20 cellular contexts compared by ENCODE assay signal in the genomic region with DNA sequence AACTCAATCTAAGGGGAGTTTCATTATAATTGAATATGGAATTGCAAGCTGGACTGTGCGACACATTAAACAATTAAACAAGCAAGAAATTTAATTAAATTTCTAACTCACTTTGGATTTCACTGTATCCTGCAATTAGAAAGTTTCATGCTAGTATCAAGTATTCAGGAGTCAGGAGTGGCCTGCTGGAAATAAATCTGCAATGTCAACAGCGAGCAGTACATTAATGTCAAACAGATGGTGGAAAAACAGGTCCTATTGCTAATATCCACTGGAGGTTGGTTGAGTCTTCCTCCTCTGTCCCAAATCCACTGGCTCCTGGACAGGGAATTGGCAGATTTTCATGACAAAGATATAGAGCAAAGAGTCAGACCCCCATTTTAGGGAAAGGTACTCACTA.
"Had no signal": no experiment of that assay in that cellular context is flagged by ENCODE, and none has a peak within 500 bp of the region (broad histone marks: within the 10 kb centered on the region; RNA-seq: fewer than 3 reads in every experiment).

No MANE protein-coding gene starts in this region.

- H3K36me3 ChIP-seq: adrenal gland, ascending aorta, brain microvascular endothelial cell, upper lobe of left lung had no signal

- H3K27me3 Mint-ChIP-seq: activated naive CD4-positive, alpha-beta T cell treated with anti-CD3 and anti-CD28 coated beads, Interleukin-2, amount 50 U/mL, for 24 hours; dendritic cell treated with granulocyte-macrophage colony-stimulating factor and Interleukin-4, amounts not matched to agents 40 ng/mL and 50 ng/mL, for 4 days; memory B cell; natural killer cell treated with Interleukin-12 subunit alpha and Interleukin-12 subunit beta and Interleukin-15 and Interleukin-18, amount 100 ng/mL, for 72 hours; progenitor cell of endocrine pancreas had no signal

- DNase-seq: activated CD4-positive, alpha-beta T cell treated with anti-CD3 and anti-CD28 coated beads, Interleukin-2, amount 50 U/mL, for 1 hour; activated gamma-delta T cell treated with Interleukin-2 at 50 U/mL for 16 hours; activated T-cell treated with anti-CD3 and anti-CD28 coated beads, Interleukin-2, amount 50 U/mL, for 1 hour; adrenal gland; brain microvascular endothelial cell; caudate nucleus; effector CD4-positive, alpha-beta T cell; erythroblast; foreskin melanocyte; hippocampal formation; stimulated activated CD4-positive, alpha-beta T cell treated with anti-CD3 and anti-CD28 coated beads, Interleukin-4, amount 100 ng/mL, for 1 hour; stimulated activated naive CD4-positive, alpha-beta T cell treated with Interleukin-2 at 50 U/mL for 16 hours; upper lobe of left lung had no signal

- H3K9me3 Mint-ChIP-seq: activated naive CD4-positive, alpha-beta T cell treated with anti-CD3 and anti-CD28 coated beads, Interleukin-2, amount 50 U/mL, for 24 hours; dendritic cell treated with granulocyte-macrophage colony-stimulating factor and Interleukin-4, amounts not matched to agents 40 ng/mL and 50 ng/mL, for 4 days; memory B cell; natural killer cell treated with Interleukin-12 subunit alpha and Interleukin-12 subunit beta and Interleukin-15 and Interleukin-18, amount 100 ng/mL, for 72 hours had no signal

- H3K27ac ChIP-seq: adrenal gland, ascending aorta, brain microvascular endothelial cell, upper lobe of left lung had no signal

- H3K4me1 Mint-ChIP-seq: activated naive CD4-positive, alpha-beta T cell treated with anti-CD3 and anti-CD28 coated beads, Interleukin-2, amount 50 U/mL, for 24 hours; memory B cell had no signal

- H3K27ac Mint-ChIP-seq: activated naive CD4-positive, alpha-beta T cell treated with anti-CD3 and anti-CD28 coated beads, Interleukin-2, amount 50 U/mL, for 24 hours; dendritic cell treated with granulocyte-macrophage colony-stimulating factor and Interleukin-4, amounts not matched to agents 40 ng/mL and 50 ng/mL, for 4 days; memory B cell; natural killer cell treated with Interleukin-12 subunit alpha and Interleukin-12 subunit beta and Interleukin-15 and Interleukin-18, amount 100 ng/mL, for 72 hours; progenitor cell of endocrine pancreas had no signal

- H3K9me3 ChIP-seq: adrenal gland, ascending aorta, upper lobe of left lung had no signal

- H3K4me3 Mint-ChIP-seq: activated naive CD4-positive, alpha-beta T cell treated with anti-CD3 and anti-CD28 coated beads, Interleukin-2, amount 50 U/mL, for 24 hours; dendritic cell treated with granulocyte-macrophage colony-stimulating factor and Interleukin-4, amounts not matched to agents 40 ng/mL and 50 ng/mL, for 4 days; memory B cell; natural killer cell treated with Interleukin-12 subunit alpha and Interleukin-12 subunit beta and Interleukin-15 and Interleukin-18, amount 100 ng/mL, for 72 hours had no signal

- ATAC-seq: activated CD4-positive, CD25-positive, alpha-beta regulatory T cell treated with anti-CD3 and anti-CD28 coated beads, Interleukin-2, amount 50 U/mL, for 24 hours; natural killer cell treated with Interleukin-12 subunit alpha and Interleukin-12 subunit beta and Interleukin-15 and Interleukin-18, amount 100 ng/mL, for 72 hours had no signal

- H3K4me1 ChIP-seq: adrenal gland, ascending aorta, upper lobe of left lung had no signal

- H3K4me3 ChIP-seq: adrenal gland, ascending aorta, upper lobe of left lung had no signal

- H3K27me3 ChIP-seq: adrenal gland, ascending aorta, brain microvascular endothelial cell, upper lobe of left lung had no signal

- H3K36me3 Mint-ChIP-seq: natural killer cell treated with Interleukin-12 subunit alpha and Interleukin-12 subunit beta and Interleukin-15 and Interleukin-18, amount 100 ng/mL, for 72 hours had no signal
